ENCODE assay signal across 17 cellular contexts in the genomic region with DNA sequence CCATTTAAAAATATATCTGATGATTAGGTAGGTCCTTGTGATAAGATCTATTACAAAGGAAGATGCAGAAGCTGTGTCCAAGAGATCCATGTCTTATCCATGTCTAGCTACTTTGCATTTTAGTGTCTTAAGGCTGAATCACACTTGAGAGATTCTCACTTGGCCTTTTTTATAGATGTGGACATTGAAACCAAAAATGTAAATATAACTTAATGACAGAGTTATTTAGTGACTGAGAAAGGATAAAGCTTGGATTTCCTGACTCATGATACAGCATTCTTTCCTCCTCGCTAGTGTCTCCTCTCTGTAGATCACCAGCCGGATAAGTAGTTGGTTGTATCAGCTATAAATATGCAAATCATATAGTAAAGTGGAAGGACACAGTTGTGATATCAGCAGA. TPM values are rescaled to one million over a fixed set of nuclear protein-coding genes. Genes with fewer than 3 reads are reported as not detected.
A peak's percentile ranks its signal among the peaks of the same experiment; 100 is the strongest.
DNase-seq lines count a peak whose midpoint lies in the region; ATAC-seq, FAIRE-seq and TF ChIP-seq lines count a peak whose summit lies in the region.
"Had no signal": no experiment of that assay in that cellular context is flagged by ENCODE, and none has a peak within 500 bp of the region (broad histone marks: within the 10 kb centered on the region; RNA-seq: fewer than 3 reads in every experiment).

No MANE protein-coding gene starts in this region.

- TF ChIP-seq POLR2A in IMR-90 (IDR thresholded peaks at IDR 0.05; ENCODE audit: low read depth, low read length), result no peak

- H3K14ac ChIP-seq in IMR-90 (replicated peaks; ENCODE audit: low read depth, low read length), result peak overlapping the region; percentile 2; the same call in 1 of the 2 replicates

- H2BK20ac ChIP-seq in IMR-90 (ENCODE audit: low read depth, low read length), result peak overlapping the region; percentile 19; the same call in 1 of the 2 replicates

- H3K36me3 ChIP-seq in IMR-90 (ENCODE audit: control insufficient read depth, insufficient read depth, low read length), result no peaks in the 10 kb centered on the region
- no peaks in the 10 kb centered on the region for H3K36me3 ChIP-seq in astrocyte (ENCODE audit: insufficient read depth, low read length)
- no peaks in the 10 kb centered on the region for H3K36me3 ChIP-seq in osteoblast (ENCODE audit: insufficient read depth, low read length)
- H3K36me3 ChIP-seq: BLaER1 treated with 17β-estradiol and CSF1 and Interleukin-3, amounts not matched to agents 10 nM and 100 nM had no signal

- peak overlapping the region; percentile 32; the same call in 1 of the 2 replicates for H2AK5ac ChIP-seq in IMR-90 (ENCODE audit: low read depth, low read length)

- no peak overlapping the region for H3K56ac ChIP-seq in IMR-90 (ENCODE audit: extremely low read depth, insufficient read depth, low read length)

- H3K27ac ChIP-seq in IMR-90 (ENCODE audit: insufficient read depth, low read length) (peak overlapping the region; percentile 48), astrocyte (ENCODE audit: low read depth, low read length) (no peak overlapping the region), osteoblast (ENCODE audit: low read depth, low read length) (peak overlapping the region; percentile 47)
- H3K27ac ChIP-seq: BLaER1 treated with 17β-estradiol and CSF1 and Interleukin-3, amounts not matched to agents 10 nM and 100 nM had no signal

- no peak overlapping the region for H3K27ac Mint-ChIP-seq in astrocyte (ENCODE audit: unreplicated experiment)
- H3K27ac Mint-ChIP-seq in activated naive CD8-positive, alpha-beta T cell treated with anti-CD3 and anti-CD28 coated beads, Interleukin-2, amount 50 U/mL, for 24 hours, result no peak overlapping the region
- H3K27ac Mint-ChIP-seq: CD4-positive, CD25-positive, alpha-beta regulatory T cell; GM23338; IgD-negative memory B cell had no signal

- H4K20me1 ChIP-seq in IMR-90 (ENCODE audit: insufficient read depth, low read length) (0 out of 2 replicates have a peak, but pooled peaks cover under 1% of the 10 kb centered on the region), astrocyte (ENCODE audit: insufficient read depth, low read length) (no peaks in the 10 kb centered on the region), osteoblast (ENCODE audit: insufficient read depth, low read length) (no peaks in the 10 kb centered on the region)
- H4K20me1 ChIP-seq: BLaER1 treated with 17β-estradiol and CSF1 and Interleukin-3, amounts not matched to agents 10 nM and 100 nM had no signal

- no peaks in the 10 kb centered on the region for H3K4me1 Mint-ChIP-seq in astrocyte (ENCODE audit: low read depth, unreplicated experiment)
- no peaks in the 10 kb centered on the region for H3K4me1 Mint-ChIP-seq in activated naive CD8-positive, alpha-beta T cell treated with anti-CD3 and anti-CD28 coated beads, Interleukin-2, amount 50 U/mL, for 24 hours
- H3K4me1 Mint-ChIP-seq: CD4-positive, CD25-positive, alpha-beta regulatory T cell; IgD-negative memory B cell had no signal

- H2AFZ ChIP-seq in IMR-90 (replicated peaks; ENCODE audit: low read length, poor library complexity), result no peak overlapping the region
- H2AFZ ChIP-seq in astrocyte (ENCODE audit: low read depth, low read length), result no peak overlapping the region
- H2AFZ ChIP-seq in osteoblast (ENCODE audit: low read length), result no peak overlapping the region
- H2AFZ ChIP-seq: GM23338 had no signal

- H2BK120ac ChIP-seq in IMR-90 (ENCODE audit: low read depth, low read length), result peak overlapping the region; percentile 1; the same call in 1 of the 2 replicates

- dilution Hi-C loops in IMR-90 (cut with HindIII; ENCODE audit: low sequenced_read_pairs, unreplicated experiment), result no loop called here

- intact Hi-C loops in IMR-90 (cut with micrococcal nuclease) (no loop called here), Right ventricle myocardium superior (cut with DNase I) (no loop called here)

- FAIRE-seq in astrocyte (lab: Jason Lieb, UNC), result peak; percentile 41
- FAIRE-seq: D721Med had no signal

- H3K4me3 Mint-ChIP-seq in astrocyte (ENCODE audit: unreplicated experiment), result no peak overlapping the region
- no peak overlapping the region for H3K4me3 Mint-ChIP-seq in activated naive CD8-positive, alpha-beta T cell treated with anti-CD3 and anti-CD28 coated beads, Interleukin-2, amount 50 U/mL, for 24 hours
- H3K4me3 Mint-ChIP-seq: CD4-positive, CD25-positive, alpha-beta regulatory T cell; GM23338; IgD-negative memory B cell had no signal

- H3K4me1 ChIP-seq in IMR-90 (ENCODE audit: control insufficient read depth, insufficient read depth, low read length), result peaks cover 5% of the 10 kb centered on the region
- H3K4me1 ChIP-seq in astrocyte (ENCODE audit: insufficient read depth, low read length), result no peaks in the 10 kb centered on the region
- peaks cover 9% of the 10 kb centered on the region for H3K4me1 ChIP-seq in osteoblast (ENCODE audit: insufficient read depth, low read length)
- H3K4me1 ChIP-seq: BLaER1 treated with 17β-estradiol and CSF1 and Interleukin-3, amounts not matched to agents 10 nM and 100 nM had no signal

- no peak overlapping the region for H2AK9ac ChIP-seq in IMR-90 (replicated peaks; ENCODE audit: low read depth, low read length, poor library complexity)

- H3K27me3 Mint-ChIP-seq in astrocyte (ENCODE audit: low read depth, unreplicated experiment), result no peaks in the 10 kb centered on the region
- no peaks in the 10 kb centered on the region for H3K27me3 Mint-ChIP-seq in activated naive CD8-positive, alpha-beta T cell treated with anti-CD3 and anti-CD28 coated beads, Interleukin-2, amount 50 U/mL, for 24 hours
- H3K27me3 Mint-ChIP-seq: CD4-positive, CD25-positive, alpha-beta regulatory T cell had no signal

- H3K9ac ChIP-seq in IMR-90 (ENCODE audit: low read depth, low read length) (no peak overlapping the region), astrocyte (ENCODE audit: low read length) (no peak overlapping the region)
- H3K9ac ChIP-seq: BLaER1 treated with 17β-estradiol and CSF1 and Interleukin-3, amounts not matched to agents 10 nM and 100 nM had no signal

- H3K18ac ChIP-seq in IMR-90 (ENCODE audit: low read depth, low read length), result peak overlapping the region; percentile 34; the same call in 1 of the 2 replicates

- H2BK5ac ChIP-seq in IMR-90 (ENCODE audit: low read depth, low read length, poor library complexity, severe bottlenecking), result peak overlapping the region; percentile 53

- H3K27me3 ChIP-seq in IMR-90 (ENCODE audit: control insufficient read depth, insufficient read depth, low read length) (no peaks in the 10 kb centered on the region), astrocyte (ENCODE audit: insufficient read depth, low read length) (no peaks in the 10 kb centered on the region), osteoblast (ENCODE audit: insufficient read depth, low read length) (no peaks in the 10 kb centered on the region)
- H3K27me3 ChIP-seq: BLaER1 treated with 17β-estradiol and CSF1 and Interleukin-3, amounts not matched to agents 10 nM and 100 nM had no signal

- H3K9me1 ChIP-seq in IMR-90 (ENCODE audit: insufficient read depth, low read length), result no peaks in the 10 kb centered on the region

- peaks cover 2% of the 10 kb centered on the region for H3K9me3 Mint-ChIP-seq in astrocyte (ENCODE audit: unreplicated experiment)
- H3K9me3 Mint-ChIP-seq in activated naive CD8-positive, alpha-beta T cell treated with anti-CD3 and anti-CD28 coated beads, Interleukin-2, amount 50 U/mL, for 24 hours, result no peaks in the 10 kb centered on the region
- H3K9me3 Mint-ChIP-seq: IgD-negative memory B cell had no signal

- H3K9me3 ChIP-seq in IMR-90 (ENCODE audit: control insufficient read depth, insufficient read depth, low read length), result no peaks in the 10 kb centered on the region
- no peaks in the 10 kb centered on the region for H3K9me3 ChIP-seq in astrocyte (ENCODE audit: insufficient read depth, low read depth, low read length)
- no peaks in the 10 kb centered on the region for H3K9me3 ChIP-seq in osteoblast (ENCODE audit: low read depth, low read length)

- no TSS peak for BruUV-seq in IMR-90 (replicated peaks; lab: Mats Ljungman, UMichigan)

- peak overlapping the region; percentile 5; the same call in 1 of the 3 replicates for H2BK15ac ChIP-seq in IMR-90 (ENCODE audit: low read depth, low read length)

- no CpG with 5 or more reads among the region's 2 CpGs for whole genome bisulfite sequencing in IMR-90 (ENCODE audit: extremely low coverage in 2 of 2, insufficient read length in 1 of 2), 2 experiments

- TF ChIP-seq CTCF in IMR-90 (conservative IDR thresholded peaks at IDR 0.05; ENCODE audit: low read depth, low read length), result no peak
- no peak for TF ChIP-seq CTCF in astrocyte (IDR thresholded peaks at IDR 0.05; ENCODE audit: insufficient read depth, low read depth, low read length)
- no peak for TF ChIP-seq CTCF in osteoblast (IDR thresholded peaks at IDR 0.05; ENCODE audit: extremely low read depth, low read depth, low read length)

- no peaks in the 10 kb centered on the region for H3K79me1 ChIP-seq in IMR-90 (ENCODE audit: low read depth in 1 of 2, low read length in 2 of 2)

- H3K4me2 ChIP-seq in IMR-90 (ENCODE audit: low read depth, low read length) (peak overlapping the region; percentile 47; the same call in 1 of the 2 replicates), astrocyte (ENCODE audit: low read length) (no peak overlapping the region), osteoblast (ENCODE audit: insufficient read depth, low read length) (peak overlapping the region; percentile 11)
- H3K4me2 ChIP-seq: BLaER1 treated with 17β-estradiol and CSF1 and Interleukin-3, amounts not matched to agents 10 nM and 100 nM; GM23338 had no signal

- no peak overlapping the region for H4K91ac ChIP-seq in IMR-90 (ENCODE audit: insufficient read depth, low read depth, low read length)

- peak; percentile 85 for ATAC-seq in IMR-90 (ENCODE audit: low read depth)
- no peak for ATAC-seq in activated naive CD8-positive, alpha-beta T cell treated with anti-CD3 and anti-CD28 coated beads, Interleukin-2, amount 50 U/mL, for 24 hours
- no peak for ATAC-seq in Right ventricle myocardium superior (ENCODE audit: poor library complexity)
- ATAC-seq: GM23338 had no signal

- CTCF ChIA-PET in IMR-90 (lab: Yijun Ruan, JAX), result interaction anchor here (0.5 to 1.1 kb wide), 2 partner anchors 189 to 916 kb away, joined by 3 read pairs; no protein-coding TSS in a partner anchor

- H3K23ac ChIP-seq in IMR-90 (ENCODE audit: low read depth, low read length), result no peak overlapping the region

- peak; percentile 63 for DNase-seq in EL
- peak; percentile 71 for DNase-seq in IMR-90
- no peak for DNase-seq in astrocyte (ENCODE audit: low read depth)
- peak; percentile 45 for DNase-seq in osteoblast (ENCODE audit: insufficient read length, low spot score, missing footprints)
- DNase-seq in NCI-H2107 treated with DMSO at 0.1 percent for 48 hours (lab: John Stamatoyannopoulos, UW; ENCODE audit: unreplicated experiment), result no peak
- DNase-seq in activated naive CD8-positive, alpha-beta T cell treated with anti-CD3 and anti-CD28 coated beads, Interleukin-2, amount 50 U/mL, for 24 hours, result no peak
- no peak for DNase-seq in Right ventricle myocardium superior
- DNase-seq: ACHN; CD4-positive, CD25-positive, alpha-beta regulatory T cell; DMS153; DMS79 treated with DMSO at 0.1 percent for 48 hours; H7 had no signal

- peak overlapping the region; percentile 16; the same call in 1 of the 2 replicates for H4K5ac ChIP-seq in IMR-90 (ENCODE audit: low read depth, low read length)

- H3K36me3 Mint-ChIP-seq in astrocyte (ENCODE audit: low read depth, unreplicated experiment), result no peaks in the 10 kb centered on the region
- H3K36me3 Mint-ChIP-seq in activated naive CD8-positive, alpha-beta T cell treated with anti-CD3 and anti-CD28 coated beads, Interleukin-2, amount 50 U/mL, for 24 hours (ENCODE audit: low read depth), result no peaks in the 10 kb centered on the region
- H3K36me3 Mint-ChIP-seq: CD4-positive, CD25-positive, alpha-beta regulatory T cell; IgD-negative memory B cell had no signal

- H3K4me3 ChIP-seq in IMR-90 (ENCODE audit: insufficient read depth, low read depth, low read length) (no peak overlapping the region), astrocyte (ENCODE audit: insufficient read depth, low read depth, low read length) (no peak overlapping the region), osteoblast (ENCODE audit: insufficient read depth, low read length) (no peak overlapping the region)
- H3K4me3 ChIP-seq: BLaER1 treated with 17β-estradiol and CSF1 and Interleukin-3, amounts not matched to agents 10 nM and 100 nM; GM23338 had no signal

- no peaks in the 10 kb centered on the region for H3K79me2 ChIP-seq in astrocyte (ENCODE audit: insufficient read depth, low read length)
- no peaks in the 10 kb centered on the region for H3K79me2 ChIP-seq in osteoblast (ENCODE audit: insufficient read depth, low read length)

- H4K8ac ChIP-seq in IMR-90 (ENCODE audit: low read depth in 2 of 2, low read length in 2 of 2), result no peak overlapping the region

- in situ Hi-C loops in IMR-90 (cut with MboI; ENCODE audit: low sequenced_read_pairs), result no loop called here

- POLR2A ChIA-PET in IMR-90 (lab: Charles Lee; ENCODE audit: unreplicated experiment), result no interaction called here

- H3K4ac ChIP-seq in IMR-90 (ENCODE audit: low read depth, low read length), result peak overlapping the region; percentile 26; the same call in 1 of the 2 replicates

- no peak for TF ChIP-seq RAD21 in IMR-90 (IDR thresholded peaks at IDR 0.05; ENCODE audit: low read length)

RNA-seq across cellular contexts. Expression of gene INHBA, which starts 23.3 kb away (rescaled TPM):
- total RNA-seq in IMR-90 (2012; rRNA removed), result 112 and 133 TPM in 2 replicates
- polyA plus RNA-seq in IMR-90 (2012; rRNA removed), result 60.2 and 76.7 TPM in 2 replicates
- 47.7 and 58.4 TPM in 2 replicates for polyA plus RNA-seq in IMR-90 (2012; cell fraction: cytosol; rRNA removed)
- polyA plus RNA-seq in IMR-90 (2012; cell fraction: nucleus; rRNA removed; ENCODE audit: low replicate concordance), result 126 and 200 TPM in 2 replicates
- 103 and 164 TPM in 2 replicates for total RNA-seq in astrocyte
- 97.8 and 107 TPM in 2 replicates for total RNA-seq in osteoblast
- total RNA-seq in Right ventricle myocardium superior, result 1.9 TPM
- total RNA-seq: CD4-positive, CD25-positive, alpha-beta regulatory T cell; HT-29 had no signal
- polyA plus RNA-seq: CD4-positive, CD25-positive, alpha-beta regulatory T cell; IgD-negative memory B cell had no signal

Comparison
In these comparisons a context has a peak if more than half of its experiments do, and no peak if none do; other contexts are left out.
1. DNase-seq: peak in EL (single experiment), IMR-90 (single experiment) and osteoblast (single experiment); none in astrocyte (single experiment), NCI-H2107 treated with DMSO at 0.1 percent for 48 hours (single experiment), activated naive CD8-positive, alpha-beta T cell treated with anti-CD3 and anti-CD28 coated beads, Interleukin-2, amount 50 U/mL, for 24 hours (single experiment) and Right ventricle myocardium superior (single experiment).
2. RNA of gene INHBA, which starts 23.3 kb away (total RNA-seq): 112 to 133 TPM in IMR-90, 97.8 to 107 TPM in osteoblast and 103 to 164 TPM in astrocyte; 1.9 TPM in Right ventricle myocardium superior (single experiment); every median in the first group is over 10 times any median in the second.